Comparison of ENCODE assay signal across 25 cellular contexts in genomic region chr4:91426725-91427124, GRCh38.
A peak's percentile ranks its signal among the peaks of the same experiment; 100 is the strongest.
DNase-seq lines count a peak whose midpoint lies in the region; ATAC-seq, FAIRE-seq and TF ChIP-seq lines count a peak whose summit lies in the region.
"Had no signal": no experiment of that assay in that cellular context is flagged by ENCODE, and none has a peak within 500 bp of the region (broad histone marks: within the 10 kb centered on the region; RNA-seq: fewer than 3 reads in every experiment).

No MANE protein-coding gene starts in this region.

- H3K4me2 ChIP-seq in GM12878 (ENCODE audit: control insufficient read depth, insufficient read depth) (no peak overlapping the region), mammary epithelial cell (ENCODE audit: insufficient read depth, low read depth, low read length) (no peak overlapping the region)
- H3K4me2 ChIP-seq: A549; BLaER1 treated with 17β-estradiol and CSF1 and Interleukin-3, amounts not matched to agents 10 nM and 100 nM had no signal

- CTCF ChIA-PET in GM12878 (lab: Yijun Ruan, JAX) (interaction anchor here (1.0 kb wide), 1 partner anchor 17 kb away, joined by 4 read pairs; no protein-coding TSS in a partner anchor), mammary epithelial cell (lab: Charles Lee; ENCODE audit: low non-redundant PET) (no interaction called here)

- TF ChIP-seq EP300 in GM12878 (IDR thresholded peaks at IDR 0.05; ENCODE audit: borderline replicate concordance in 1 of 2, control insufficient read depth in 1 of 2, low read depth in 2 of 2, low read length in 2 of 2) (no peak), ovary (IDR thresholded peaks at IDR 0.05) (no peak)

- no peaks in the 10 kb centered on the region for H3K27me3 ChIP-seq in GM12878 (replicated peaks in 1 of 2; ENCODE audit: control insufficient read depth in 2 of 2, insufficient read depth in 2 of 2, low read length in 1 of 2)
- H3K27me3 ChIP-seq in ovary = no peaks in the 10 kb centered on the region
- H3K27me3 ChIP-seq in mammary epithelial cell (ENCODE audit: insufficient read depth, low read length) = no peaks in the 10 kb centered on the region
- H3K27me3 ChIP-seq: BE2C; BLaER1 treated with 17β-estradiol and CSF1 and Interleukin-3, amounts not matched to agents 10 nM and 100 nM had no signal

- dilution Hi-C loops in mammary epithelial cell (cut with HindIII; ENCODE audit: low sequenced_read_pairs) = no loop called here

- H2AFZ ChIP-seq in GM12878 (ENCODE audit: control insufficient read depth, low read depth, low read length) (no peak overlapping the region), mammary epithelial cell (ENCODE audit: low read depth, low read length) (no peak overlapping the region)
- H2AFZ ChIP-seq: GM23248 had no signal

- H3K9me3 Mint-ChIP-seq in T-helper 2 cell treated with Interferon-gamma antibody and Interleukin-4, amounts not matched to agents 5 μg/mL and 100 μg/mL, for 36 hours = peaks cover 17% of the 10 kb centered on the region

- no peaks in the 10 kb centered on the region for H3K4me1 Mint-ChIP-seq in T-helper 2 cell treated with Interferon-gamma antibody and Interleukin-4, amounts not matched to agents 5 μg/mL and 100 μg/mL, for 36 hours (ENCODE audit: low read depth)
- H3K4me1 Mint-ChIP-seq: CD14-positive monocyte; CD8-positive, alpha-beta memory T cell had no signal

- ATAC-seq in GM12878 (no peak), esophagus mucosa (peak; percentile 57)
- ATAC-seq: A549 had no signal

- no peak for TF ChIP-seq CTCF in GM12878 (IDR thresholded peaks at IDR 0.05 in 2 of 3, conservative IDR thresholded peaks at IDR 0.05 in 1 of 3; ENCODE audit: control insufficient read depth in 2 of 3, extremely low read depth in 1 of 3, insufficient read depth in 1 of 3, low read depth in 3 of 3, low read length in 3 of 3)
- TF ChIP-seq CTCF in coronary artery (IDR thresholded peaks at IDR 0.05) = no peak
- no peak for TF ChIP-seq CTCF in ovary (IDR thresholded peaks at IDR 0.05)
- TF ChIP-seq CTCF in mammary epithelial cell (conservative IDR thresholded peaks at IDR 0.05 in 1 of 2, IDR thresholded peaks at IDR 0.05 in 1 of 2; ENCODE audit: extremely low read depth in 1 of 2, insufficient read depth in 1 of 2, low read depth in 1 of 2, low read length in 2 of 2) = no peak

- H3K4me3 ChIP-seq in GM12878 (no peak overlapping the region), coronary artery (no peak overlapping the region), ovary (no peak overlapping the region), mammary epithelial cell (replicated peaks in 1 of 3; ENCODE audit: insufficient read depth in 1 of 3, low read depth in 2 of 3, low read length in 3 of 3) (no peak overlapping the region)
- H3K4me3 ChIP-seq: A549; BLaER1 treated with 17β-estradiol and CSF1 and Interleukin-3, amounts not matched to agents 10 nM and 100 nM; GM23248 had no signal

- POLR2A ChIA-PET in GM12878 (lab: Charles Lee) = no interaction called here

- in situ Hi-C loops in GM12878 (cut with MboI) (no loop called here), mammary epithelial cell (cut with MboI; ENCODE audit: low sequenced_read_pairs in 2 of 2) (no loop called here)

- H3K36me3 Mint-ChIP-seq in T-helper 2 cell treated with Interferon-gamma antibody and Interleukin-4, amounts not matched to agents 5 μg/mL and 100 μg/mL, for 36 hours (ENCODE audit: low read depth) = no peaks in the 10 kb centered on the region
- H3K36me3 Mint-ChIP-seq: CD14-positive monocyte; CD8-positive, alpha-beta memory T cell had no signal

- peak; percentile 47 for FAIRE-seq in GM12878 (lab: Jason Lieb, UNC)
- FAIRE-seq: A549, D721Med, GM12892, H1 had no signal

- H3K79me2 ChIP-seq in GM12878 (ENCODE audit: control insufficient read depth, insufficient read depth, low read length) (no peaks in the 10 kb centered on the region), mammary epithelial cell (ENCODE audit: insufficient read depth, low read length) (no peaks in the 10 kb centered on the region)

- H3K27me3 Mint-ChIP-seq in T-helper 2 cell treated with Interferon-gamma antibody and Interleukin-4, amounts not matched to agents 5 μg/mL and 100 μg/mL, for 36 hours (ENCODE audit: low read depth) = no peaks in the 10 kb centered on the region
- H3K27me3 Mint-ChIP-seq: CD4-positive, alpha-beta T cell; CD8-positive, alpha-beta memory T cell had no signal

- RAD21 ChIA-PET in GM12878 (lab: Charles Lee; ENCODE audit: unreplicated experiment) = no interaction called here

- no peak for TF ChIP-seq RAD21 in GM12878 (IDR thresholded peaks at IDR 0.05; ENCODE audit: insufficient read depth, low read depth, low read length)

- no peak for TF ChIP-seq POLR2A in GM12878 (IDR thresholded peaks at IDR 0.05; ENCODE audit: low read depth, low read length)
- no peak for TF ChIP-seq POLR2A in ovary (IDR thresholded peaks at IDR 0.05)

- intact Hi-C loops in GM12878 (cut with micrococcal nuclease; ENCODE audit: unreplicated experiment) = no loop called here
- intact Hi-C loops in ovary (cut with DNase I) = no loop called here
- intact Hi-C loops in mammary epithelial cell (cut with micrococcal nuclease) = no loop called here

- H3K9me3 ChIP-seq in GM12878 (replicated peaks; ENCODE audit: control insufficient read depth, insufficient read depth, low read length) = no peaks in the 10 kb centered on the region
- H3K9me3 ChIP-seq in ovary = no peaks in the 10 kb centered on the region
- no peaks in the 10 kb centered on the region for H3K9me3 ChIP-seq in mammary epithelial cell (replicated peaks; ENCODE audit: insufficient read depth, low read length)
- H3K9me3 ChIP-seq: A549; BE2C; BLaER1 treated with 17β-estradiol and CSF1 and Interleukin-3, amounts not matched to agents 10 nM and 100 nM had no signal

- H3K27ac Mint-ChIP-seq in T-helper 2 cell treated with Interferon-gamma antibody and Interleukin-4, amounts not matched to agents 5 μg/mL and 100 μg/mL, for 36 hours = peak overlapping the region; percentile 31
- H3K27ac Mint-ChIP-seq: CD14-positive monocyte; CD4-positive, alpha-beta T cell; CD8-positive, alpha-beta memory T cell had no signal

- H3K27ac ChIP-seq in GM12878 (ENCODE audit: control insufficient read depth, insufficient read depth) (no peak overlapping the region), coronary artery (no peak overlapping the region), ovary (no peak overlapping the region), mammary epithelial cell (ENCODE audit: insufficient read depth, low read depth, low read length) (no peak overlapping the region)
- H3K27ac ChIP-seq: A549; BLaER1 treated with 17β-estradiol and CSF1 and Interleukin-3, amounts not matched to agents 10 nM and 100 nM; GM23248 had no signal

- H3K36me3 ChIP-seq in GM12878 (ENCODE audit: control insufficient read depth in 2 of 2, insufficient read depth in 2 of 2, low read length in 1 of 2) (no peaks in the 10 kb centered on the region), ovary (no peaks in the 10 kb centered on the region), mammary epithelial cell (ENCODE audit: insufficient read depth, low read length) (no peaks in the 10 kb centered on the region)
- H3K36me3 ChIP-seq: BE2C; BLaER1 treated with 17β-estradiol and CSF1 and Interleukin-3, amounts not matched to agents 10 nM and 100 nM had no signal

- H3K9ac ChIP-seq in GM12878 (ENCODE audit: control insufficient read depth, insufficient read depth, low read length) (no peak overlapping the region), mammary epithelial cell (ENCODE audit: insufficient read depth, low read length) (no peak overlapping the region)
- H3K9ac ChIP-seq: BLaER1 treated with 17β-estradiol and CSF1 and Interleukin-3, amounts not matched to agents 10 nM and 100 nM; GM23248 had no signal

- H3K4me1 ChIP-seq in GM12878 (ENCODE audit: control insufficient read depth, insufficient read depth, low read length) = no peaks in the 10 kb centered on the region
- H3K4me1 ChIP-seq in ovary (ENCODE audit: insufficient read depth) = no peaks in the 10 kb centered on the region
- H3K4me1 ChIP-seq in mammary epithelial cell (ENCODE audit: insufficient read depth, low read length) = no peaks in the 10 kb centered on the region
- H3K4me1 ChIP-seq: A549; BE2C; BLaER1 treated with 17β-estradiol and CSF1 and Interleukin-3, amounts not matched to agents 10 nM and 100 nM had no signal

- SMC1A ChIA-PET in GM12878 (lab: Charles Lee; ENCODE audit: uncharacterized antibody, unreplicated experiment) = no interaction called here

- H4K20me1 ChIP-seq in GM12878 (ENCODE audit: control insufficient read depth, insufficient read depth) (no peaks in the 10 kb centered on the region), mammary epithelial cell (ENCODE audit: insufficient read depth, low read length) (no peaks in the 10 kb centered on the region)
- H4K20me1 ChIP-seq: BLaER1 treated with 17β-estradiol and CSF1 and Interleukin-3, amounts not matched to agents 10 nM and 100 nM had no signal

- DNase-seq in T-helper 2 cell treated with Interferon-gamma antibody and Interleukin-4, amounts not matched to agents 5 μg/mL and 100 μg/mL, for 36 hours (ENCODE audit: low spot score) = no peak
- DNase-seq in T-helper 2 cell = no peak
- no peak for DNase-seq in GM12878 (ENCODE audit: low read depth, low spot score)
- DNase-seq in coronary artery (ENCODE audit: low spot score) = no peak
- DNase-seq in ovary = no peak
- no peak for DNase-seq in mammary epithelial cell
- DNase-seq: 8988T; ACHN; AML-193; BE2C; CD4-positive, alpha-beta T cell; CD8-positive, alpha-beta memory T cell; DMS 273 treated with DMSO at 0.1 percent for 48 hours; DMS79; EL; GF-D8; GM23248; HCEC 1CT had no signal

- BruUV-seq in GM12878 (replicated peaks; lab: Mats Ljungman, UMichigan) (no TSS peak), mammary epithelial cell (replicated peaks; lab: Mats Ljungman, UMichigan) (no TSS peak)

- H3K4me3 Mint-ChIP-seq in T-helper 2 cell treated with Interferon-gamma antibody and Interleukin-4, amounts not matched to agents 5 μg/mL and 100 μg/mL, for 36 hours = no peak overlapping the region
- H3K4me3 Mint-ChIP-seq: CD14-positive monocyte; CD4-positive, alpha-beta T cell; CD8-positive, alpha-beta memory T cell had no signal

TF ChIP-seq in GM12878, 131 proteins besides CTCF, POLR2A, EP300 and RAD21 (continues in another document):
- no peak for TF ChIP-seq SIN3A (IDR thresholded peaks at IDR 0.05; ENCODE audit: low read depth, low read length)
- TF ChIP-seq ATF2 (IDR thresholded peaks at IDR 0.05; ENCODE audit: low read length) = no peak
- no peak for TF ChIP-seq ZSCAN29 (IDR thresholded peaks at IDR 0.05)
- TF ChIP-seq BACH1 (IDR thresholded peaks at IDR 0.05; ENCODE audit: borderline replicate concordance) = no peak
- TF ChIP-seq ZBED1 (IDR thresholded peaks at IDR 0.05; ENCODE audit: borderline replicate concordance) = no peak
